Comparison of ENCODE assay signal across 15 cellular contexts in genomic region chr15:83248944-83249343, GRCh38. TPM values are rescaled to one million over a fixed set of nuclear protein-coding genes. Genes with fewer than 3 reads are reported as not detected.
DNase-seq lines count a peak whose midpoint lies in the region; ATAC-seq and TF ChIP-seq lines count a peak whose summit lies in the region.
"Had no signal": no experiment of that assay in that cellular context is flagged by ENCODE, and none has a peak within 500 bp of the region (broad histone marks: within the 10 kb centered on the region; RNA-seq: fewer than 3 reads in every experiment).

No MANE protein-coding gene starts in this region.

- no CpG with 5 or more reads among the region's 3 CpGs for WGBS in mesendoderm (ENCODE audit: extremely low coverage, insufficient coverage, low lambda C conversion rate)

- H2AFZ ChIP-seq in GM23338, result no peak overlapping the region

- H3K4me3 ChIP-seq in GM23338, result no peak overlapping the region
- no peak overlapping the region for H3K4me3 ChIP-seq in mesendoderm (ENCODE audit: low read length)
- no peak overlapping the region for H3K4me3 ChIP-seq in tibial artery
- H3K4me3 ChIP-seq: GM23248, K562 had no signal

- POLR2A ChIA-PET in WTC11 (lab: Charles Lee), result interaction anchor here (1.0 kb wide), 2 partner anchors 12 to 41 kb away, joined by 3 to 4 read pairs; no protein-coding TSS in a partner anchor

- H3K4me1 Mint-ChIP-seq in GM23338 (peaks cover 9% of the 10 kb centered on the region), WTC11 (peaks cover 4% of the 10 kb centered on the region)
- H3K4me1 Mint-ChIP-seq in activated T-cell treated with anti-CD3 and anti-CD28 coated beads, Interleukin-2, amount 50 U/mL, for 4 hours (ENCODE audit: low read depth), result no peaks in the 10 kb centered on the region
- H3K4me1 Mint-ChIP-seq: CD14-positive monocyte had no signal

- H2BK15ac ChIP-seq in mesendoderm (replicated peaks; ENCODE audit: low read depth), result no peak overlapping the region

- no peak overlapping the region for H4K5ac ChIP-seq in mesendoderm (ENCODE audit: low read length)

- H3K27ac ChIP-seq in GM23338 (ENCODE audit: low read depth) (no peak overlapping the region), mesendoderm (ENCODE audit: low read depth, low read length) (no peak overlapping the region), tibial artery (no peak overlapping the region)
- H3K27ac ChIP-seq: GM23248, HL-60 had no signal

- H3K9me3 ChIP-seq in tibial artery, result no peaks in the 10 kb centered on the region
- H3K9me3 ChIP-seq: BE2C had no signal

- H3K79me1 ChIP-seq in mesendoderm (ENCODE audit: low read length), result no peaks in the 10 kb centered on the region

- peaks cover 10% of the 10 kb centered on the region for H3K4me1 ChIP-seq in GM23338 (ENCODE audit: insufficient read depth)
- no peaks in the 10 kb centered on the region for H3K4me1 ChIP-seq in mesendoderm (ENCODE audit: control insufficient read depth, low read depth, low read length)
- no peaks in the 10 kb centered on the region for H3K4me1 ChIP-seq in tibial artery
- H3K4me1 ChIP-seq: BE2C had no signal

- no peak overlapping the region for H3K23ac ChIP-seq in mesendoderm (ENCODE audit: low read length)

- no peaks in the 10 kb centered on the region for H3K9me2 ChIP-seq in GM23338 (ENCODE audit: insufficient read depth)

- H3K36me3 ChIP-seq in GM23338 (ENCODE audit: insufficient read depth) (no peaks in the 10 kb centered on the region), mesendoderm (ENCODE audit: control insufficient read depth, insufficient read depth, low read length) (no peaks in the 10 kb centered on the region), tibial artery (no peaks in the 10 kb centered on the region)
- H3K36me3 ChIP-seq: BE2C had no signal

- H3K27ac Mint-ChIP-seq in GM23338 (no peak overlapping the region), WTC11 (no peak overlapping the region)
- H3K27ac Mint-ChIP-seq: CD8-positive, alpha-beta T cell; H9 had no signal

- H3K36me3 Mint-ChIP-seq in GM23338 (ENCODE audit: low read depth) (no peaks in the 10 kb centered on the region), WTC11 (no peaks in the 10 kb centered on the region)
- H3K36me3 Mint-ChIP-seq in activated T-cell treated with anti-CD3 and anti-CD28 coated beads, Interleukin-2, amount 50 U/mL, for 4 hours (ENCODE audit: insufficient read depth), result no peaks in the 10 kb centered on the region
- H3K36me3 Mint-ChIP-seq: CD14-positive monocyte; CD8-positive, alpha-beta T cell had no signal

- H3K9me3 Mint-ChIP-seq in GM23338 (no peaks in the 10 kb centered on the region), WTC11 (peaks cover 5% of the 10 kb centered on the region)
- H3K9me3 Mint-ChIP-seq in activated T-cell treated with anti-CD3 and anti-CD28 coated beads, Interleukin-2, amount 50 U/mL, for 4 hours, result no peaks in the 10 kb centered on the region
- H3K9me3 Mint-ChIP-seq: CD8-positive, alpha-beta T cell had no signal

- H2AK5ac ChIP-seq in mesendoderm (ENCODE audit: low read length), result no peak overlapping the region

- H3F3A ChIP-seq in GM23338 (replicated peaks; ENCODE audit: low read depth), result no peaks in the 10 kb centered on the region

- H3K27me3 ChIP-seq in GM23338 (ENCODE audit: insufficient read depth) (no peaks in the 10 kb centered on the region), mesendoderm (ENCODE audit: insufficient read depth, low read length, poor library complexity) (no peaks in the 10 kb centered on the region), tibial artery (peaks cover 0 to 52% of the 10 kb centered on the region in 2 donors)

- H2BK5ac ChIP-seq in mesendoderm (ENCODE audit: low read length), result no peak overlapping the region

- H3K27me3 Mint-ChIP-seq in GM23338 (ENCODE audit: insufficient read depth, low read depth, poor library complexity) (peaks cover 3% of the 10 kb centered on the region), WTC11 (ENCODE audit: low read depth) (peaks cover 16% of the 10 kb centered on the region)
- peaks cover 42% of the 10 kb centered on the region for H3K27me3 Mint-ChIP-seq in activated T-cell treated with anti-CD3 and anti-CD28 coated beads, Interleukin-2, amount 50 U/mL, for 4 hours (ENCODE audit: low read depth)

- no peak overlapping the region for H3K56ac ChIP-seq in mesendoderm (ENCODE audit: low read length)

- H3K4ac ChIP-seq in mesendoderm (ENCODE audit: low read depth, low read length), result no peak overlapping the region

- intact Hi-C loops in tibial artery (cut with DNase I; ENCODE audit: low total_unique reads), result no loop called here

- CTCF ChIA-PET in WTC11 (lab: Charles Lee), result interaction anchor here (0.7 to 5.4 kb wide), 42 partner anchors 9 to 786 kb away, joined by 3 to 219 read pairs (median 6); partner anchors contain the start of genes BTBD1 and SH3GL3

- ATAC-seq in GM23338 (peak; percentile 81), WTC11 (peak; percentile 44), HG02678 (IDR thresholded peaks at IDR 0.05; ENCODE audit: unreplicated experiment) (no peak)
- no peak for ATAC-seq in activated T-cell treated with anti-CD3 and anti-CD28 coated beads, Interleukin-2, amount 50 U/mL, for 4 hours
- ATAC-seq: CD8-positive, alpha-beta T cell had no signal

- no peak overlapping the region for H3K4me3 Mint-ChIP-seq in GM23338
- H3K4me3 Mint-ChIP-seq in WTC11, result no peak overlapping the region
- H3K4me3 Mint-ChIP-seq in activated T-cell treated with anti-CD3 and anti-CD28 coated beads, Interleukin-2, amount 50 U/mL, for 4 hours, result no peak overlapping the region
- H3K4me3 Mint-ChIP-seq: CD14-positive monocyte; CD8-positive, alpha-beta T cell; H9 had no signal

- H4K8ac ChIP-seq in mesendoderm (ENCODE audit: low read depth, low read length), result no peak overlapping the region

- H3K79me2 ChIP-seq in GM23338 (replicated peaks; ENCODE audit: insufficient read depth) (no peaks in the 10 kb centered on the region), mesendoderm (ENCODE audit: control insufficient read depth, insufficient read depth, low read length) (no peaks in the 10 kb centered on the region)

- peak; percentile 49 for DNase-seq in GM23338 (ENCODE audit: low spot score)
- no peak for DNase-seq in WTC11 (ENCODE audit: low spot score)
- peak; percentile 6 for DNase-seq in mesendoderm
- no peak for DNase-seq in NK-92 treated with Interleukin-12 subunit alpha and Interleukin-12 subunit beta, amount 100 ng/mL, for 24 hours (lab: John Stamatoyannopoulos, UW)
- no peak for DNase-seq in tibial artery
- DNase-seq in activated T-cell treated with anti-CD3 and anti-CD28 coated beads, Interleukin-2, amount 50 U/mL, for 4 hours, result no peak
- DNase-seq: DMS153 had no signal

- H2BK120ac ChIP-seq in mesendoderm (ENCODE audit: low read depth, low read length), result no peak overlapping the region

- H4K20me1 ChIP-seq in GM23338 (replicated peaks; ENCODE audit: insufficient read depth), result no peaks in the 10 kb centered on the region

- no peak overlapping the region for H3K18ac ChIP-seq in mesendoderm (ENCODE audit: low read length)

- no peak overlapping the region for H3K9ac ChIP-seq in mesendoderm (ENCODE audit: low read length)
- H3K9ac ChIP-seq: GM23248 had no signal

- TF ChIP-seq CTCF in GM23338 (conservative IDR thresholded peaks at IDR 0.05; ENCODE audit: low read depth in 2 of 2) (no peak), WTC11 (IDR thresholded peaks at IDR 0.05) (no peak), tibial artery (IDR thresholded peaks at IDR 0.05) (no peak)

- no peak overlapping the region; the same call in 1 of the 2 replicates for H3K4me2 ChIP-seq in GM23338
- H3K4me2 ChIP-seq in mesendoderm (ENCODE audit: low read length), result no peak overlapping the region

TF ChIP-seq in GM23338, 12 proteins besides CTCF, POLR2A, EP300 and RAD21 (continues in another document):
- TF ChIP-seq STAT1 (IDR thresholded peaks at IDR 0.05; ENCODE audit: unreplicated experiment) (no peak), CREB1 (CRISPR knock-in tag; IDR thresholded peaks at IDR 0.05; ENCODE audit: low read depth) (no peak), JUNB (IDR thresholded peaks at IDR 0.05; ENCODE audit: unreplicated experiment) (no peak), ETS1 (IDR thresholded peaks at IDR 0.05) (no peak), NANOG (IDR thresholded peaks at IDR 0.05; ENCODE audit: borderline replicate concordance) (no peak)

TF ChIP-seq in WTC11, 78 proteins besides CTCF, POLR2A, EP300 and RAD21:
- no peak for TF ChIP-seq MYBL2 (CRISPR knock-in tag; IDR thresholded peaks at IDR 0.05)
- no peak for TF ChIP-seq CREM (CRISPR knock-in tag; IDR thresholded peaks at IDR 0.05)
- no peak for TF ChIP-seq E2F5 (CRISPR knock-in tag; IDR thresholded peaks at IDR 0.05)
- no peak for TF ChIP-seq NR1H2 (CRISPR knock-in tag; IDR thresholded peaks at IDR 0.05)
- no peak for TF ChIP-seq ZNF138 (CRISPR knock-in tag; conservative IDR thresholded peaks at IDR 0.05)

RNA-seq across cellular contexts. Expression of gene BNC1, which starts 35.5 kb away (rescaled TPM):
- total RNA-seq in GM23338 (2014; rRNA removed; shearing (Covaris generic)), result 1.1 and 1.6 TPM in 2 replicates
- polyA plus RNA-seq in GM23338 (2016; fragmentation: Nextera tagmentation; extraction: Ambion mirVana), result 0.26 and 0.28 TPM in 2 replicates
- 0.11 TPM in 1 of 3 replicates, not detected in the others for total RNA-seq in WTC11 (2021)
- polyA plus RNA-seq in mesendoderm (2013, experiment 1 of 2), result 0.06 TPM
- polyA plus RNA-seq in mesendoderm (2013, experiment 2 of 2), result 0.08 TPM
- not detected for total RNA-seq in activated T-cell treated with anti-CD3 and anti-CD28 coated beads, Interleukin-2, amount 50 U/mL, for 4 hours
- total RNA-seq: CD8-positive, alpha-beta T cell; H9; K562 had no signal
- polyA plus RNA-seq: CD14-positive monocyte, K562 had no signal

RNA-seq across cellular contexts. Expression of gene HDGFL3, which starts 41.3 kb away (rescaled TPM):
- 67.1 and 68.6 TPM in 2 replicates for total RNA-seq in GM23338 (2014; rRNA removed; shearing (Covaris generic))
- 131 and 135 TPM in 2 replicates for polyA plus RNA-seq in GM23338 (2016; fragmentation: Nextera tagmentation; extraction: Ambion mirVana)
- total RNA-seq in WTC11 (2021), result 117 to 126 TPM (median 124 TPM) in 3 replicates
- 124 TPM for polyA plus RNA-seq in mesendoderm (2013, experiment 1 of 2)
- 127 TPM for polyA plus RNA-seq in mesendoderm (2013, experiment 2 of 2)
- total RNA-seq in activated T-cell treated with anti-CD3 and anti-CD28 coated beads, Interleukin-2, amount 50 U/mL, for 4 hours, result 10 to 100 TPM in 1 of 3 donors, 1 to 10 TPM in 2; 3.4 to 10.9 (median 3.9) TPM

Comparison
In these comparisons a context has a peak if more than half of its experiments do, and no peak if none do; other contexts are left out.
1. ATAC-seq: peak in GM23338 (single experiment) and WTC11 (single experiment); none in HG02678 (single experiment) and activated T-cell treated with anti-CD3 and anti-CD28 coated beads, Interleukin-2, amount 50 U/mL, for 4 hours (0 of 2).
2. DNase-seq: peak in GM23338 (single experiment) and mesendoderm (single experiment); none in WTC11 (single experiment), NK-92 treated with Interleukin-12 subunit alpha and Interleukin-12 subunit beta, amount 100 ng/mL, for 24 hours (single experiment), tibial artery (0 of 2) and activated T-cell treated with anti-CD3 and anti-CD28 coated beads, Interleukin-2, amount 50 U/mL, for 4 hours (single experiment).